ENCODE assay signal across 2 cellular contexts in the genomic region with DNA sequence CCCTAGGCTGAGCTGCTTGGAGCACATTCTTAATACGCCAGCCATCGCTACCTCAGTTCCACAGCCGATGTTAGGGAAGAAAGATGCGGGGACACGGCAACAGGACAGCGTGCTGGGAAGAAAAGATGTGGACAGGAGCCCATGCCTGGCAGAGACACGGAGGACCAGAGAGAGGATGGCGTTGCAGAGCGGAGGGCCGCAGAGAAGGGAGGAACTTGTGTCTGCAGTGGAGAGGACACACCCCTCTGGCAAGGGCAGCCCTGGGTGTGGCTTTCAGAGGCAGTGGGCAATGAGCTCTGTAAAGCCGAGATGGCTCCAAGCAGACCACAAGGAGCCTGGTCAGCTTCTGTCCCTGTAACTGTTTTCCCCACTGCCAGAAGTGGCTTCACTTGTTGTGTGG. TPM values are rescaled to one million over a fixed set of nuclear protein-coding genes. Genes with fewer than 3 reads are reported as not detected.
"Had no signal": no experiment of that assay in that cellular context is flagged by ENCODE, and none has a peak within 500 bp of the region (broad histone marks: within the 10 kb centered on the region; RNA-seq: fewer than 3 reads in every experiment).

No MANE protein-coding gene starts in this region.

RNA-seq across cellular contexts. Expression of a gene that starts 4.2 kb away (rescaled TPM):
- total RNA-seq: HepG2 had no signal
- polyA plus RNA-seq: IgD-negative memory B cell had no signal
